In genomic region chr2:10038716-10039115, GRCh38 we compare ENCODE assay signal across 22 cellular contexts. TPM values are rescaled to one million over a fixed set of nuclear protein-coding genes. Genes with fewer than 3 reads are reported as not detected.
DNase-seq lines count a peak whose midpoint lies in the region; FAIRE-seq and TF ChIP-seq lines count a peak whose summit lies in the region.
"Had no signal": no experiment of that assay in that cellular context is flagged by ENCODE, and none has a peak within 500 bp of the region (broad histone marks: within the 10 kb centered on the region; RNA-seq: fewer than 3 reads in every experiment).

No MANE protein-coding gene starts in this region.

- no peaks in the 10 kb centered on the region for H3K36me3 Mint-ChIP-seq in T-helper 2 cell treated with Interferon-gamma antibody and Interleukin-4, amounts not matched to agents 5 μg/mL and 100 μg/mL, for 36 hours (ENCODE audit: low read depth)

- H3K36me3 ChIP-seq in stomach = no peaks in the 10 kb centered on the region
- H3K36me3 ChIP-seq: uterus had no signal

- TF ChIP-seq CTCF in stomach (IDR thresholded peaks at IDR 0.05) = no peak
- no peak for TF ChIP-seq CTCF in GM20000 (IDR thresholded peaks at IDR 0.05; ENCODE audit: extremely low read depth, missing control alignments)

- no peak for TF ChIP-seq POLR2A in stomach (IDR thresholded peaks at IDR 0.05)

- TF ChIP-seq EP300 in stomach (IDR thresholded peaks at IDR 0.05) = no peak

- peaks cover 35 to 82% (median 68%) of the 10 kb centered on the region in 4 donors for H3K4me1 ChIP-seq in stomach

- no peak overlapping the region for H3K4me3 Mint-ChIP-seq in T-helper 2 cell treated with Interferon-gamma antibody and Interleukin-4, amounts not matched to agents 5 μg/mL and 100 μg/mL, for 36 hours
- H3K4me3 Mint-ChIP-seq: neural crest cell; T-helper 1 cell treated with Interleukin-12 subunit alpha and Interleukin-12 subunit beta and Interleukin-4 antibody, amounts not matched to agents 30 μg/mL and 1 μg/mL, for 36 hours had no signal

- peak; percentile 20 for DNase-seq in EH (ENCODE audit: low read depth)
- peak; percentile 32 for DNase-seq in RCC 7860 (ENCODE audit: low spot score)
- DNase-seq in kidney glomerular epithelial cell (lab: John Stamatoyannopoulos, UW) = peak; percentile 2
- no peak for DNase-seq in stomach
- no peak for DNase-seq in HuH-7 (ENCODE audit: low spot score)
- no peak for DNase-seq in G401 (ENCODE audit: low spot score)
- DNase-seq in GM20000 (ENCODE audit: low spot score) = no peak
- no peak for DNase-seq in T-helper 2 cell treated with Interferon-gamma antibody and Interleukin-4, amounts not matched to agents 5 μg/mL and 100 μg/mL, for 36 hours (ENCODE audit: low spot score)
- DNase-seq: effector memory CD4-positive, alpha-beta T cell; EL; erythroblast; GOT3; hippocampal formation; NCI-H1092 treated with DMSO at 0.1 percent for 48 hours; NCI-H187 treated with DMSO at 0.1 percent for 48 hours; NCI-H524 treated with DMSO at 0.1 percent for 48 hours; uterus had no signal

- no peak overlapping the region for H3K4me3 ChIP-seq in stomach
- H3K4me3 ChIP-seq: uterus had no signal

- no peaks in the 10 kb centered on the region for H3K27me3 ChIP-seq in stomach
- H3K27me3 ChIP-seq: uterus had no signal

- in situ Hi-C loops in G401 (cut with HindIII; ENCODE audit: low sequenced_read_pairs) = loop anchor here (10.0 kb wide), 1 partner anchor 64 kb away; no protein-coding TSS in a partner anchor

- H3K27ac ChIP-seq in stomach = peak overlapping the region in 3 of 5 donors; percentile 74 to 99 (median 77)

- H3K4me1 Mint-ChIP-seq in T-helper 2 cell treated with Interferon-gamma antibody and Interleukin-4, amounts not matched to agents 5 μg/mL and 100 μg/mL, for 36 hours (ENCODE audit: low read depth) = peaks cover 14% of the 10 kb centered on the region

- intact Hi-C loops in stomach (cut with DNase I; ENCODE audit: low total_unique reads) = no loop called here

- no peaks in the 10 kb centered on the region for H3K9me3 Mint-ChIP-seq in T-helper 2 cell treated with Interferon-gamma antibody and Interleukin-4, amounts not matched to agents 5 μg/mL and 100 μg/mL, for 36 hours
- H3K9me3 Mint-ChIP-seq: neural crest cell; T-helper 1 cell treated with Interleukin-12 subunit alpha and Interleukin-12 subunit beta and Interleukin-4 antibody, amounts not matched to agents 30 μg/mL and 1 μg/mL, for 36 hours had no signal

- H3K9me3 ChIP-seq in stomach = no peaks in the 10 kb centered on the region
- H3K9me3 ChIP-seq: uterus had no signal

- FAIRE-seq in RCC 7860 (lab: Jason Lieb, UNC) = no peak
- FAIRE-seq: colon, frontal cortex, GM19239 had no signal

- no peak overlapping the region for H3K27ac Mint-ChIP-seq in T-helper 2 cell treated with Interferon-gamma antibody and Interleukin-4, amounts not matched to agents 5 μg/mL and 100 μg/mL, for 36 hours
- H3K27ac Mint-ChIP-seq: T-helper 1 cell treated with Interleukin-12 subunit alpha and Interleukin-12 subunit beta and Interleukin-4 antibody, amounts not matched to agents 30 μg/mL and 1 μg/mL, for 36 hours had no signal

- H3K27me3 Mint-ChIP-seq in T-helper 2 cell treated with Interferon-gamma antibody and Interleukin-4, amounts not matched to agents 5 μg/mL and 100 μg/mL, for 36 hours (ENCODE audit: low read depth) = peaks cover 21% of the 10 kb centered on the region

RNA-seq across cellular contexts. Expression of gene KLF11, which starts 4.6 kb away (rescaled TPM):
- 10 to 100 TPM in 3 of 5 donors, 1 to 10 TPM in 2; 4.1 to 21.6 (median 17.1) TPM for total RNA-seq in stomach
- 10 to 100 TPM in 1 of 3 donors, 1 to 10 TPM in 2; 4.2 to 19.6 (median 7.0) TPM for polyA plus RNA-seq in stomach
- 4.4 and 6.9 TPM in 2 replicates for total RNA-seq in G401 (2014; rRNA removed; shearing (Covaris generic))

RNA-seq across cellular contexts. Expression of gene CYS1, which starts 41.5 kb away (rescaled TPM):
- 10 to 100 TPM in 2 of 5 donors, 1 to 10 TPM in 2, not detected in 1; 3.5 to 33.8 (median 9.1) TPM for total RNA-seq in stomach
- 1 to 10 TPM; 1.1 to 5.8 (median 2.4) TPM for polyA plus RNA-seq in stomach
- total RNA-seq in G401 (2014; rRNA removed; shearing (Covaris generic)) = 11.2 and 14.1 TPM in 2 replicates
- total RNA-seq: neural crest cell had no signal

Comparison
In these comparisons a context has a peak if more than half of its experiments do, and no peak if none do; other contexts are left out.
1. DNase-seq: peak in EH (single experiment), RCC 7860 (single experiment) and kidney glomerular epithelial cell (single experiment); none in stomach (single experiment), HuH-7 (single experiment), G401 (single experiment), GM20000 (single experiment) and T-helper 2 cell treated with Interferon-gamma antibody and Interleukin-4, amounts not matched to agents 5 μg/mL and 100 μg/mL, for 36 hours (single experiment).